In genomic region chr4:110211770-110212061, GRCh38 we compare ENCODE assay signal across 1 cellular context.
TF ChIP-seq lines count a peak whose summit lies in the region.

No MANE protein-coding gene starts in this region.

TF ChIP-seq in WTC11, 78 proteins besides CTCF, POLR2A, EP300 and RAD21:
- TF ChIP-seq ZMAT4 (CRISPR knock-in tag; IDR thresholded peaks at IDR 0.05) (no peak), ZNF425 (CRISPR knock-in tag; conservative IDR thresholded peaks at IDR 0.05) (no peak), PRDM15 (CRISPR knock-in tag; IDR thresholded peaks at IDR 0.05) (no peak), NR3C1 (CRISPR knock-in tag; conservative IDR thresholded peaks at IDR 0.05; ENCODE audit: low read depth) (no peak), E2F5 (CRISPR knock-in tag; IDR thresholded peaks at IDR 0.05) (no peak), ARID4B (CRISPR knock-in tag; IDR thresholded peaks at IDR 0.05; ENCODE audit: borderline replicate concordance) (no peak), ZNF416 (CRISPR knock-in tag; IDR thresholded peaks at IDR 0.05) (no peak), IRF1 (CRISPR knock-in tag; IDR thresholded peaks at IDR 0.05) (no peak), ELF4 (CRISPR knock-in tag; IDR thresholded peaks at IDR 0.05; ENCODE audit: low read depth) (no peak), RELA (CRISPR knock-in tag; IDR thresholded peaks at IDR 0.05; ENCODE audit: borderline replicate concordance) (no peak), SP1 (CRISPR knock-in tag; conservative IDR thresholded peaks at IDR 0.05) (no peak), TEAD1 (CRISPR knock-in tag; IDR thresholded peaks at IDR 0.05) (no peak), PRRX2 (CRISPR knock-in tag; IDR thresholded peaks at IDR 0.05) (no peak), JAZF1 (CRISPR knock-in tag; IDR thresholded peaks at IDR 0.05) (no peak), FOXJ3 (CRISPR knock-in tag; IDR thresholded peaks at IDR 0.05; ENCODE audit: borderline replicate concordance) (no peak)
